ENCODE assay signal across 1 cellular context in genomic region chr1:56516539-56517252, GRCh38.
TF ChIP-seq lines count a peak whose summit lies in the region.

No MANE protein-coding gene starts in this region.

TF ChIP-seq in K562, 482 proteins besides CTCF, POLR2A, EP300 and RAD21 (continued from another document and continues in another):
- no peak for TF ChIP-seq ZNF212 (CRISPR knock-in tag; IDR thresholded peaks at IDR 0.05)
- no peak for TF ChIP-seq CREB3L1 (IDR thresholded peaks at IDR 0.05; ENCODE audit: borderline replicate concordance, low read depth)
- TF ChIP-seq HDAC8 (tag; IDR thresholded peaks at IDR 0.05), result 0 out of 2 replicates have a peak, but pooled peaks have one; percentile 16
- peak; percentile 29; the same call in 1 of the 2 replicates for TF ChIP-seq TAL1 (IDR thresholded peaks at IDR 0.05)
- TF ChIP-seq GMEB1 (CRISPR knock-in tag; IDR thresholded peaks at IDR 0.05), result no peak
- TF ChIP-seq NR4A1 (CRISPR knock-in tag; IDR thresholded peaks at IDR 0.05), result no peak
- TF ChIP-seq NR4A1 (tag; IDR thresholded peaks at IDR 0.05), result no peak
- no peak for TF ChIP-seq MED1 (CRISPR knock-in tag; IDR thresholded peaks at IDR 0.05; ENCODE audit: borderline replicate concordance)
- peak; percentile 34; the same call in 1 of the 2 replicates for TF ChIP-seq MIER1 (IDR thresholded peaks at IDR 0.05; ENCODE audit: low read depth)
- no peak for TF ChIP-seq IRF9 (tag; IDR thresholded peaks at IDR 0.05)
- TF ChIP-seq BRCA1 (IDR thresholded peaks at IDR 0.05), result no peak
- TF ChIP-seq BRCA1 (CRISPR knock-in tag; IDR thresholded peaks at IDR 0.05), result no peak
- 0 out of 2 replicates have a peak, but pooled peaks have one; percentile 5 for TF ChIP-seq NFIC (IDR thresholded peaks at IDR 0.05)
- TF ChIP-seq ZNF274 (IDR thresholded peaks at IDR 0.05; ENCODE audit: borderline replicate concordance, low read depth, low read length), result no peak
- TF ChIP-seq ZNF436 (CRISPR knock-in tag; IDR thresholded peaks at IDR 0.05), result no peak
- TF ChIP-seq TBL1XR1 (IDR thresholded peaks at IDR 0.05; ENCODE audit: low read length in 2 of 2), result peak in 1 of 2 experiments; percentile 34; a peak in 1 of 4 replicates
- no peak for TF ChIP-seq ZFPM2 (CRISPR knock-in tag; IDR thresholded peaks at IDR 0.05)
- TF ChIP-seq ZNF699 (CRISPR knock-in tag; IDR thresholded peaks at IDR 0.05; ENCODE audit: insufficient replicate concordance), result no peak
- TF ChIP-seq STAT5A (IDR thresholded peaks at IDR 0.05; ENCODE audit: borderline replicate concordance, low read length), result 0 out of 2 replicates have a peak, but pooled peaks have one; percentile 15
- TF ChIP-seq TGIF2 (CRISPR knock-in tag; IDR thresholded peaks at IDR 0.05), result no peak
- TF ChIP-seq SMARCC2 (IDR thresholded peaks at IDR 0.05; ENCODE audit: low read depth), result peak; percentile 72
- 0 out of 2 replicates have a peak, but pooled peaks have one; percentile 44 for TF ChIP-seq SUPT5H (IDR thresholded peaks at IDR 0.05)
- TF ChIP-seq FOXA1 (IDR thresholded peaks at IDR 0.05; ENCODE audit: borderline replicate concordance), result no peak
- TF ChIP-seq NCOR1 (IDR thresholded peaks at IDR 0.05), result peak; percentile 64
- TF ChIP-seq POLR2H (tag; IDR thresholded peaks at IDR 0.05; ENCODE audit: low read depth), result peak; percentile 58
- no peak for TF ChIP-seq GTF2A2 (tag; IDR thresholded peaks at IDR 0.05)
- no peak for TF ChIP-seq ZFP1 (CRISPR knock-in tag; IDR thresholded peaks at IDR 0.05)
- no peak for TF ChIP-seq ZNF347 (CRISPR knock-in tag; IDR thresholded peaks at IDR 0.05; ENCODE audit: low read depth)
- no peak for TF ChIP-seq RBM14 (IDR thresholded peaks at IDR 0.05; ENCODE audit: borderline replicate concordance, insufficient read depth, low read depth, low read length)
- 0 out of 2 replicates have a peak, but pooled peaks have one; percentile 22 for TF ChIP-seq HDGF (IDR thresholded peaks at IDR 0.05)
- peak; percentile 93 for TF ChIP-seq FOSL1 (tag; conservative IDR thresholded peaks at IDR 0.05)
- no peak for TF ChIP-seq SAP30 (IDR thresholded peaks at IDR 0.05; ENCODE audit: borderline replicate concordance, insufficient read depth, low read depth, low read length, poor library complexity, severe bottlenecking)
- TF ChIP-seq SP1 (CRISPR knock-in tag; IDR thresholded peaks at IDR 0.05), result no peak
- peak; percentile 29; the same call in 1 of the 2 replicates for TF ChIP-seq ETV1 (tag; conservative IDR thresholded peaks at IDR 0.05; ENCODE audit: low read depth)
- TF ChIP-seq EWSR1 (IDR thresholded peaks at IDR 0.05; ENCODE audit: borderline replicate concordance, low read depth, partially characterized antibody), result no peak
- TF ChIP-seq CREB5 (CRISPR knock-in tag; IDR thresholded peaks at IDR 0.05), result no peak
- TF ChIP-seq ATF1 (CRISPR knock-in tag; IDR thresholded peaks at IDR 0.05), result no peak
- TF ChIP-seq ATF1 (tag; IDR thresholded peaks at IDR 0.05), result peak; percentile 52; the same call in 1 of the 2 replicates
- TF ChIP-seq MTA2 (IDR thresholded peaks at IDR 0.05; ENCODE audit: low read depth), result 0 out of 2 replicates have a peak, but pooled peaks have one; percentile 7
- no peak for TF ChIP-seq MYBL2 (IDR thresholded peaks at IDR 0.05; ENCODE audit: low read depth)
- no peak for TF ChIP-seq MYBL2 (CRISPR knock-in tag; IDR thresholded peaks at IDR 0.05; ENCODE audit: borderline replicate concordance)
- peak; percentile 71; the same call in 1 of the 2 replicates for TF ChIP-seq JUN (IDR thresholded peaks at IDR 0.05; ENCODE audit: borderline replicate concordance, low read depth, low read length)
- TF ChIP-seq JUN (CRISPR knock-in tag; IDR thresholded peaks at IDR 0.05; ENCODE audit: borderline replicate concordance), result no peak
- no peak for TF ChIP-seq ARID4B (CRISPR knock-in tag; IDR thresholded peaks at IDR 0.05)
- peak; percentile 57 for TF ChIP-seq POLR2B (IDR thresholded peaks at IDR 0.05; ENCODE audit: low read depth, partially characterized antibody)
- peak; percentile 81 for TF ChIP-seq MAFK (IDR thresholded peaks at IDR 0.05; ENCODE audit: low read length)
- TF ChIP-seq ATF3 (IDR thresholded peaks at IDR 0.05), result peak; percentile 79
- no peak for TF ChIP-seq ATF3 (CRISPR knock-in tag; conservative IDR thresholded peaks at IDR 0.05)
- no peak for TF ChIP-seq NKRF (IDR thresholded peaks at IDR 0.05; ENCODE audit: borderline replicate concordance)
- TF ChIP-seq NFXL1 (CRISPR knock-in tag; IDR thresholded peaks at IDR 0.05), result no peak
- peak; percentile 44; the same call in 1 of the 2 replicates for TF ChIP-seq TEAD4 (IDR thresholded peaks at IDR 0.05; ENCODE audit: low read length)
- TF ChIP-seq TEAD4 (CRISPR knock-in tag; IDR thresholded peaks at IDR 0.05; ENCODE audit: borderline replicate concordance), result no peak
- peak; percentile 59 for TF ChIP-seq BRD9 (IDR thresholded peaks at IDR 0.05; ENCODE audit: low read depth, partially characterized antibody)
- TF ChIP-seq SPI1 (IDR thresholded peaks at IDR 0.05; ENCODE audit: borderline replicate concordance, low read depth, low read length), result peak; percentile 98
- peak; percentile 64; the same call in 1 of the 2 replicates for TF ChIP-seq HDAC2 (IDR thresholded peaks at IDR 0.05)
- TF ChIP-seq ELK3 (CRISPR knock-in tag; IDR thresholded peaks at IDR 0.05), result no peak
- TF ChIP-seq ZBTB7A (IDR thresholded peaks at IDR 0.05; ENCODE audit: borderline replicate concordance, control insufficient read depth, low read depth, low read length), result no peak
- peak; percentile 87 for TF ChIP-seq MAFF (IDR thresholded peaks at IDR 0.05; ENCODE audit: low read length)
- TF ChIP-seq EHMT2 (IDR thresholded peaks at IDR 0.05), result peak; percentile 70; the same call in 1 of the 2 replicates
- peak; percentile 42 for TF ChIP-seq RFX1 (IDR thresholded peaks at IDR 0.05)
- no peak for TF ChIP-seq ZNF23 (CRISPR knock-in tag; IDR thresholded peaks at IDR 0.05)
